8 cellular contexts compared by ENCODE assay signal in the genomic region with DNA sequence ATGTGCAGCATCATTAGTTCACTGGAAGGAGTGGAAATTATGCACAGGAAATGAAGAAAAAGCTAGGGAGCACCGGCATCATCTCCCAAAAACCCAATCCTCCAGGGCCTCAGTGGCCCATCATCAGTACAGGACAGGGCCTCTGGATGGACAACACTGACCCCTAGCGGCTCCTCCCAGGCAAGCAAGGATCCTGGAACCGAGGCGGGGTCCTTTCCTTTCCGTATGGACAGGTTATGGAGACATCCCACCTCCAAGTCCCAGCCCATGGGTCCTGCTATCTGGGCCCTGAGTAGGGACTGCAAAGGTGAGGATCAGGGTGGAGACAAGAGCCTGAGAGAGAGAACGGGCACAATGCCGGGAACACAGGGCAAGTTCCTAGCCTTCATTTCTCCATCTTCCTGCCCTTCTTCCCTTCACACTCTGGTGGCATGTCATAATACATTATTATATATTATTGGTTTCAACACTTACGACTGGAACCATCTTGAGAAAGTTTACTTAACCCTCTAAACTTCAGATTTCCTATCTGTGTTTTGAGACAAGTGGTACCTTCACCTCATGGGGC.
DNase-seq lines count a peak whose midpoint lies in the region; ATAC-seq and TF ChIP-seq lines count a peak whose summit lies in the region.

No MANE protein-coding gene starts in this region.

- H3K27ac Mint-ChIP-seq in neural progenitor cell = no peak overlapping the region

- no peak overlapping the region for H3K4me2 ChIP-seq in neural progenitor cell

- in situ Hi-C loops in KBM-7 (cut with MboI; ENCODE audit: low pct_unique_long_range_greater_than_20kb, low sequenced_read_pairs) = no loop called here

- DNase-seq in DMS53 treated with DMSO at 0.1 percent for 48 hours (lab: John Stamatoyannopoulos, UW; ENCODE audit: unreplicated experiment) (peak; percentile 14), KBM-7 (peak; percentile 32), dorsolateral prefrontal cortex (no peak), neural progenitor cell (ENCODE audit: low spot score) (peak; percentile 70), Peyer's patch (no peak), NCI-H2171 treated with DMSO at 0.1 percent for 48 hours (lab: John Stamatoyannopoulos, UW) (no peak)
- DNase-seq in stimulated activated CD4-positive, alpha-beta T cell treated with anti-CD3 and anti-CD28 coated beads, Interleukin-12 subunit alpha, Interleukin-12 subunit beta, amount 100 ng/mL, for 4 hours = no peak

- ATAC-seq in HG03342 (IDR thresholded peaks at IDR 0.05; ENCODE audit: unreplicated experiment) = no peak

- H3K27me3 ChIP-seq in dorsolateral prefrontal cortex (no peaks in the 10 kb centered on the region), neural progenitor cell (no peaks in the 10 kb centered on the region), Peyer's patch (no peaks in the 10 kb centered on the region)

- TF ChIP-seq CTCF in dorsolateral prefrontal cortex (IDR thresholded peaks at IDR 0.05 in 54 of 56, conservative IDR thresholded peaks at IDR 0.05 in 2 of 56; ENCODE audit: low read depth in 1 of 56, partially characterized antibody in 56 of 56) = peak in 54 of 56 donors; percentile 9 to 69 (median 48)
- TF ChIP-seq CTCF in neural progenitor cell (IDR thresholded peaks at IDR 0.05) = peak; percentile 89
- peak in 3 of 6 experiments; percentile 26 to 35 (median 31) for TF ChIP-seq CTCF in Peyer's patch (IDR thresholded peaks at IDR 0.05)

- no peaks in the 10 kb centered on the region for H3F3A ChIP-seq in neural progenitor cell (ENCODE audit: low read depth)

- peaks cover 92% of the 10 kb centered on the region for H3K79me2 ChIP-seq in neural progenitor cell (ENCODE audit: low read depth)

- H3K27me3 Mint-ChIP-seq in neural progenitor cell (ENCODE audit: insufficient read depth, low read depth) = peaks cover 6% of the 10 kb centered on the region

- H3K9me3 Mint-ChIP-seq in neural progenitor cell = peaks cover 16% of the 10 kb centered on the region

- H3K36me3 ChIP-seq in neural progenitor cell = no peaks in the 10 kb centered on the region
- H3K36me3 ChIP-seq in Peyer's patch = no peaks in the 10 kb centered on the region

- intact Hi-C loops in dorsolateral prefrontal cortex (cut with DNase I) = no loop called here

- TF ChIP-seq POLR2A in Peyer's patch (IDR thresholded peaks at IDR 0.05) = no peak

- peaks cover 28% of the 10 kb centered on the region for H3K36me3 Mint-ChIP-seq in neural progenitor cell

- H3K4me1 ChIP-seq in neural progenitor cell (peaks cover 10% of the 10 kb centered on the region), Peyer's patch (peaks cover 0 to 11% (median 0%) of the 10 kb centered on the region in 4 donors)

- H4K20me1 ChIP-seq in neural progenitor cell (ENCODE audit: low read depth) = peaks cover 96% of the 10 kb centered on the region

- H3K27ac ChIP-seq in dorsolateral prefrontal cortex (no peak overlapping the region), neural progenitor cell (no peak overlapping the region), Peyer's patch (no peak overlapping the region)

- H2AFZ ChIP-seq in neural progenitor cell (replicated peaks) = no peak overlapping the region

- no peak overlapping the region for H3K9ac ChIP-seq in neural progenitor cell

- H3K4me3 ChIP-seq in dorsolateral prefrontal cortex = no peak overlapping the region
- no peak overlapping the region for H3K4me3 ChIP-seq in neural progenitor cell
- no peak overlapping the region for H3K4me3 ChIP-seq in Peyer's patch

- H3K9me3 ChIP-seq in neural progenitor cell (ENCODE audit: low read depth) (no peaks in the 10 kb centered on the region), Peyer's patch (no peaks in the 10 kb centered on the region)

- no peak overlapping the region for H3K4me3 Mint-ChIP-seq in neural progenitor cell

- peaks cover 54% of the 10 kb centered on the region for H3K4me1 Mint-ChIP-seq in neural progenitor cell

Comparison
In these comparisons a context has a peak if more than half of its experiments do, and no peak if none do; other contexts are left out.
1. DNase-seq: peak in DMS53 treated with DMSO at 0.1 percent for 48 hours (single experiment), KBM-7 (single experiment) and neural progenitor cell (single experiment); none in dorsolateral prefrontal cortex (0 of 10), Peyer's patch (0 of 3), stimulated activated CD4-positive, alpha-beta T cell treated with anti-CD3 and anti-CD28 coated beads, Interleukin-12 subunit alpha, Interleukin-12 subunit beta, amount 100 ng/mL, for 4 hours (single experiment) and NCI-H2171 treated with DMSO at 0.1 percent for 48 hours (single experiment).